11 cellular contexts compared by ENCODE assay signal in genomic region chr11:102421262-102421661, GRCh38. TPM values are rescaled to one million over a fixed set of nuclear protein-coding genes. Genes with fewer than 3 reads are reported as not detected.
DNase-seq lines count a peak whose midpoint lies in the region; ATAC-seq and TF ChIP-seq lines count a peak whose summit lies in the region.
"Had no signal": no experiment of that assay in that cellular context is flagged by ENCODE, and none has a peak within 500 bp of the region (broad histone marks: within the 10 kb centered on the region; RNA-seq: fewer than 3 reads in every experiment).

No MANE protein-coding gene starts in this region.

- H2BK15ac ChIP-seq in mesenchymal stem cell (ENCODE audit: low read depth, poor library complexity, severe bottlenecking), result no peak overlapping the region

- no peak overlapping the region for H3K23ac ChIP-seq in mesenchymal stem cell (ENCODE audit: low read length in 2 of 2)

- peak in 4 of 5 donors; percentile 38 to 56 (median 46) for DNase-seq in CD4-positive, alpha-beta memory T cell
- DNase-seq in NCI-H1105 treated with DMSO at 0.1 percent for 48 hours (lab: John Stamatoyannopoulos, UW) (peak; percentile 96), NCI-H82 treated with DMSO at 0.1 percent for 48 hours (lab: John Stamatoyannopoulos, UW; ENCODE audit: unreplicated experiment) (peak; percentile 44), kidney glomerular epithelial cell (lab: John Stamatoyannopoulos, UW) (peak; percentile 20), mesenchymal stem cell (no peak), upper lobe of left lung (no peak)
- DNase-seq: dermis blood vessel endothelial cell had no signal

- no peaks in the 10 kb centered on the region for H3K27me3 Mint-ChIP-seq in CD4-positive, alpha-beta memory T cell

- no peak overlapping the region for H3K27ac ChIP-seq in CD4-positive, alpha-beta memory T cell (ENCODE audit: low read depth, low read length)
- H3K27ac ChIP-seq in mesenchymal stem cell (ENCODE audit: low read length, poor library complexity, severe bottlenecking) (no peak overlapping the region), upper lobe of left lung (no peak overlapping the region)
- H3K27ac ChIP-seq: thoracic aorta had no signal

- no peak overlapping the region for H3K4me3 ChIP-seq in CD4-positive, alpha-beta memory T cell (ENCODE audit: low read length in 2 of 2)
- H3K4me3 ChIP-seq in mesenchymal stem cell (ENCODE audit: insufficient read depth in 1 of 2, low read depth in 1 of 2, low read length in 2 of 2) (no peak overlapping the region), upper lobe of left lung (no peak overlapping the region)
- H3K4me3 ChIP-seq: thoracic aorta had no signal

- H3K4me3 Mint-ChIP-seq in CD4-positive, alpha-beta memory T cell, result peak overlapping the region in 4 of 8 donors; percentile 18 to 64 (median 44)
- H3K4me3 Mint-ChIP-seq: T-helper 1 cell treated with Interleukin-12 subunit alpha and Interleukin-12 subunit beta and Interleukin-4 antibody, amounts not matched to agents 30 μg/mL and 1 μg/mL, for 36 hours had no signal

- intact Hi-C loops in CD4-positive, alpha-beta memory T cell (cut with micrococcal nuclease), result no loop called here

- H3K9me3 ChIP-seq in CD4-positive, alpha-beta memory T cell (ENCODE audit: control insufficient read depth in 1 of 2, low read length in 2 of 2), result no peaks in the 10 kb centered on the region
- H3K9me3 ChIP-seq in mesenchymal stem cell (ENCODE audit: control insufficient read depth, low read length), result peaks cover 4% of the 10 kb centered on the region
- no peaks in the 10 kb centered on the region for H3K9me3 ChIP-seq in upper lobe of left lung
- H3K9me3 ChIP-seq: thoracic aorta had no signal

- TF ChIP-seq POLR2A in upper lobe of left lung (IDR thresholded peaks at IDR 0.05), result no peak

- peaks cover 98% of the 10 kb centered on the region for H3K4me1 ChIP-seq in CD4-positive, alpha-beta memory T cell (ENCODE audit: insufficient read depth, low read length)
- peaks cover 5% of the 10 kb centered on the region for H3K4me1 ChIP-seq in mesenchymal stem cell (ENCODE audit: control insufficient read depth, insufficient read depth, low read depth, low read length)
- H3K4me1 ChIP-seq in upper lobe of left lung, result peaks cover 0 to 4% (median 2%) of the 10 kb centered on the region in 4 donors

- peaks cover 43 to 55% of the 10 kb centered on the region in 2 donors for H3K36me3 Mint-ChIP-seq in CD4-positive, alpha-beta memory T cell

- H3K4me2 ChIP-seq in mesenchymal stem cell (ENCODE audit: low read length, poor library complexity, severe bottlenecking), result no peak overlapping the region

- H4K8ac ChIP-seq in mesenchymal stem cell (ENCODE audit: low read length), result no peak overlapping the region

- peaks cover 80 to 100% (median 90%) of the 10 kb centered on the region in 4 donors for H3K4me1 Mint-ChIP-seq in CD4-positive, alpha-beta memory T cell

- H2AK5ac ChIP-seq in mesenchymal stem cell (ENCODE audit: low read length, severe bottlenecking), result no peak overlapping the region

- H3K18ac ChIP-seq in mesenchymal stem cell (ENCODE audit: low read depth in 1 of 2, low read length in 2 of 2), result no peak overlapping the region

- H2BK12ac ChIP-seq in mesenchymal stem cell (ENCODE audit: low read length in 2 of 2), result no peak overlapping the region

- no peak overlapping the region for H4K91ac ChIP-seq in mesenchymal stem cell (ENCODE audit: low read length)

- H3K27ac Mint-ChIP-seq in CD4-positive, alpha-beta memory T cell, result peak overlapping the region; percentile 13 to 88 (median 79)

- CTCF ChIA-PET in CD4-positive, alpha-beta memory T cell (lab: Charles Lee; ENCODE audit: partially characterized antibody), result interaction anchor here (1.0 to 2.8 kb wide), 6 partner anchors 21 to 31 kb away, joined by 3 to 9 read pairs (median 4); no protein-coding TSS in a partner anchor

- no peaks in the 10 kb centered on the region for H3K27me3 ChIP-seq in CD4-positive, alpha-beta memory T cell (ENCODE audit: insufficient read depth, low read length)
- H3K27me3 ChIP-seq in mesenchymal stem cell (ENCODE audit: control insufficient read depth in 1 of 2, insufficient read depth in 1 of 2, low read length in 2 of 2), result no peaks in the 10 kb centered on the region
- H3K27me3 ChIP-seq in upper lobe of left lung, result no peaks in the 10 kb centered on the region

- peaks cover 15% of the 10 kb centered on the region for H3K79me1 ChIP-seq in mesenchymal stem cell (replicated peaks; ENCODE audit: low read length, poor library complexity, severe bottlenecking)

- no peak overlapping the region for H2BK5ac ChIP-seq in mesenchymal stem cell (ENCODE audit: low read depth, low read length, poor library complexity, severe bottlenecking)

- TF ChIP-seq CTCF in upper lobe of left lung (IDR thresholded peaks at IDR 0.05), result no peak

- WGBS in mesenchymal stem cell, result no CpG with 5 or more reads among the region's 3 CpGs
- 65 to 67% methylated on average over 3 of the region's 3 CpGs for WGBS in upper lobe of left lung, 2 donors

- no peak overlapping the region for H3K9ac ChIP-seq in mesenchymal stem cell (ENCODE audit: low read length)

- H2BK120ac ChIP-seq in mesenchymal stem cell (ENCODE audit: low read depth, low read length), result no peak overlapping the region

- H3K9me3 Mint-ChIP-seq in CD4-positive, alpha-beta memory T cell, result peaks cover 0 to 7% (median 0%) of the 10 kb centered on the region in 8 donors

- POLR2A ChIA-PET in CD4-positive, alpha-beta memory T cell (lab: Charles Lee; ENCODE audit: partially characterized antibody), result interaction anchor here (0.9 to 1.8 kb wide), 4 partner anchors 14 to 30 kb away, joined by 3 to 5 read pairs (median 4); no protein-coding TSS in a partner anchor

- H3K36me3 ChIP-seq in CD4-positive, alpha-beta memory T cell (ENCODE audit: insufficient read depth, low read length), result no peaks in the 10 kb centered on the region
- H3K36me3 ChIP-seq in mesenchymal stem cell (ENCODE audit: control insufficient read depth in 1 of 2, insufficient read depth in 2 of 2, low read depth in 1 of 2, low read length in 2 of 2), result peaks cover 0 to 2% of the 10 kb centered on the region in 2 experiments
- H3K36me3 ChIP-seq in upper lobe of left lung, result no peaks in the 10 kb centered on the region
- H3K36me3 ChIP-seq: thoracic aorta had no signal

- no peak overlapping the region for H3K14ac ChIP-seq in mesenchymal stem cell (ENCODE audit: low read length in 2 of 2)

- TF ChIP-seq EP300 in upper lobe of left lung (IDR thresholded peaks at IDR 0.05), result no peak

- no peak overlapping the region for H3K4ac ChIP-seq in mesenchymal stem cell (ENCODE audit: low read depth in 1 of 2, low read length in 2 of 2)

- no peak overlapping the region for H2AFZ ChIP-seq in mesenchymal stem cell (ENCODE audit: low read depth, low read length)

- ATAC-seq in GM21515 (IDR thresholded peaks at IDR 0.05; ENCODE audit: unreplicated experiment) (no peak), GM18511 (IDR thresholded peaks at IDR 0.05; ENCODE audit: unreplicated experiment) (no peak), upper lobe of left lung (ENCODE audit: low FRiP score in 2 of 2) (no peak)

RNA-seq across cellular contexts. Expression of gene TMEM123, which starts 31.3 kb away (rescaled TPM):
- 100 to 1,000 TPM; 383 to 397 TPM for total RNA-seq in CD4-positive, alpha-beta memory T cell
- 100 to 1,000 TPM; 752 to 839 TPM for polyA plus RNA-seq in CD4-positive, alpha-beta memory T cell
- polyA plus RNA-seq in mesenchymal stem cell (2013, experiment 1 of 2), result 88.9 TPM
- 102 TPM for polyA plus RNA-seq in mesenchymal stem cell (2013, experiment 2 of 2)
- total RNA-seq in upper lobe of left lung, result 100 to 1,000 TPM in 4 of 6 donors, 10 to 100 TPM in 2; 55.5 to 200 (median 121) TPM

Comparison
In these comparisons a context has a peak if more than half of its experiments do, and no peak if none do; other contexts are left out.
1. DNase-seq: peak in CD4-positive, alpha-beta memory T cell (4 of 5), NCI-H1105 treated with DMSO at 0.1 percent for 48 hours (single experiment), NCI-H82 treated with DMSO at 0.1 percent for 48 hours (single experiment) and kidney glomerular epithelial cell (single experiment); none in mesenchymal stem cell (single experiment) and upper lobe of left lung (0 of 2).